Comparison of ENCODE assay signal across 32 cellular contexts in genomic region chr1:6971048-6971447, GRCh38.
DNase-seq lines count a peak whose midpoint lies in the region; ATAC-seq and TF ChIP-seq lines count a peak whose summit lies in the region.
"Had no signal": no experiment of that assay in that cellular context is flagged by ENCODE, and none has a peak within 500 bp of the region (broad histone marks: within the 10 kb centered on the region; RNA-seq: fewer than 3 reads in every experiment).

No MANE protein-coding gene starts in this region.

- H3K9me3 Mint-ChIP-seq in HFFc6, result no peaks in the 10 kb centered on the region
- H3K9me3 Mint-ChIP-seq in activated CD4-positive, alpha-beta T cell treated with anti-CD3 and anti-CD28 coated beads for 36 hours (ENCODE audit: low read depth), result no peaks in the 10 kb centered on the region
- H3K9me3 Mint-ChIP-seq: activated naive CD4-positive, alpha-beta T cell treated with anti-CD3 and anti-CD28 coated beads for 36 hours; activated T-cell treated with anti-CD3 and anti-CD28 coated beads, Interleukin-2, amount 50 U/mL, for 72 hours; stimulated activated effector memory CD8-positive, alpha-beta T cell treated with anti-CD3 and anti-CD28 coated beads, Interleukin-12 subunit alpha, Interleukin-12 subunit beta, amount 100 ng/mL, for 72 hours had no signal

- TF ChIP-seq CTCF in SK-N-SH (IDR thresholded peaks at IDR 0.05) (no peak), HFFc6 (IDR thresholded peaks at IDR 0.05) (no peak)

- intact Hi-C loops in activated CD4-positive, alpha-beta T cell treated with anti-CD3 and anti-CD28 coated beads for 36 hours (cut with DNase I, micrococcal nuclease), result no loop called here

- H3F3A ChIP-seq in SK-N-SH (replicated peaks; ENCODE audit: insufficient read depth), result no peaks in the 10 kb centered on the region

- no peak for TF ChIP-seq RAD21 in SK-N-SH (IDR thresholded peaks at IDR 0.05; ENCODE audit: low read length)

- H3K4me3 ChIP-seq in SK-N-SH (ENCODE audit: low read depth in 2 of 2, low read length in 1 of 2) (no peak overlapping the region), skeletal muscle tissue (ENCODE audit: low read length in 3 of 3) (no peak overlapping the region)
- H3K4me3 ChIP-seq: esophagus squamous epithelium, left lung, PC-9 had no signal

- peaks cover 17% of the 10 kb centered on the region for H3K27me3 Mint-ChIP-seq in HFFc6 (ENCODE audit: insufficient read depth)
- peaks cover 11% of the 10 kb centered on the region for H3K27me3 Mint-ChIP-seq in activated CD4-positive, alpha-beta T cell treated with anti-CD3 and anti-CD28 coated beads for 36 hours

- ATAC-seq in SK-N-SH treated with all-trans-retinoic acid at 6 μM for 48 hours, result no peak
- ATAC-seq in activated CD4-positive, alpha-beta T cell treated with anti-CD3 and anti-CD28 coated beads for 36 hours, result no peak
- ATAC-seq in HG02852 (IDR thresholded peaks at IDR 0.05; ENCODE audit: unreplicated experiment), result no peak
- no peak for ATAC-seq in GM21786 (IDR thresholded peaks at IDR 0.05; ENCODE audit: unreplicated experiment)
- ATAC-seq: activated CD4-positive, CD25-positive, alpha-beta regulatory T cell treated with anti-CD3 and anti-CD28 coated beads, Interleukin-2, amount 50 U/mL, for 24 hours; activated T-cell treated with anti-CD3 and anti-CD28 coated beads, Interleukin-2, amount 50 U/mL, for 72 hours; left lung; sciatic nerve; stimulated activated effector memory CD8-positive, alpha-beta T cell treated with anti-CD3 and anti-CD28 coated beads, Interleukin-12 subunit alpha, Interleukin-12 subunit beta, amount 100 ng/mL, for 72 hours had no signal

- H3K36me3 ChIP-seq in SK-N-SH (replicated peaks in 1 of 2; ENCODE audit: control insufficient read depth in 1 of 2, insufficient read depth in 2 of 2, low read length in 1 of 2) (no peaks in the 10 kb centered on the region), skeletal muscle tissue (ENCODE audit: control insufficient read depth in 3 of 3, insufficient read depth in 3 of 3, low read length in 3 of 3) (no peaks in the 10 kb centered on the region)
- H3K36me3 ChIP-seq: esophagus squamous epithelium, left lung, neutrophil had no signal

- no peaks in the 10 kb centered on the region for H4K20me1 ChIP-seq in SK-N-SH (ENCODE audit: insufficient read depth)

- H3K9me2 ChIP-seq in SK-N-SH, result no peaks in the 10 kb centered on the region

- H3K79me2 ChIP-seq in SK-N-SH (ENCODE audit: insufficient read depth), result no peaks in the 10 kb centered on the region

- no peak overlapping the region for H3K4me3 Mint-ChIP-seq in HFFc6
- H3K4me3 Mint-ChIP-seq in activated CD4-positive, alpha-beta T cell treated with anti-CD3 and anti-CD28 coated beads for 36 hours, result no peak overlapping the region
- H3K4me3 Mint-ChIP-seq: activated naive CD4-positive, alpha-beta T cell treated with anti-CD3 and anti-CD28 coated beads for 36 hours; activated T-cell treated with anti-CD3 and anti-CD28 coated beads, Interleukin-2, amount 50 U/mL, for 72 hours; CD4-positive, CD25-positive, alpha-beta regulatory T cell; stimulated activated effector memory CD8-positive, alpha-beta T cell treated with anti-CD3 and anti-CD28 coated beads, Interleukin-12 subunit alpha, Interleukin-12 subunit beta, amount 100 ng/mL, for 72 hours had no signal

- peaks cover 36% of the 10 kb centered on the region for H3K4me1 Mint-ChIP-seq in HFFc6 (ENCODE audit: low read depth)
- peaks cover 21% of the 10 kb centered on the region for H3K4me1 Mint-ChIP-seq in activated CD4-positive, alpha-beta T cell treated with anti-CD3 and anti-CD28 coated beads for 36 hours

- peaks cover 0 to 13% of the 10 kb centered on the region in 2 experiments; a peak in 1 of 4 replicates for H3K4me1 ChIP-seq in SK-N-SH (ENCODE audit: control insufficient read depth in 1 of 2, insufficient read depth in 2 of 2, low read depth in 1 of 2, low read length in 1 of 2)
- H3K4me1 ChIP-seq in skeletal muscle tissue (ENCODE audit: control insufficient read depth in 3 of 3, insufficient read depth in 3 of 3, low read length in 3 of 3), result peaks cover 0 to 27% (median 12%) of the 10 kb centered on the region in 3 donors
- H3K4me1 ChIP-seq: esophagus squamous epithelium, left lung had no signal

- no peaks in the 10 kb centered on the region for H3K9me3 ChIP-seq in SK-N-SH
- no peaks in the 10 kb centered on the region for H3K9me3 ChIP-seq in skeletal muscle tissue (ENCODE audit: control insufficient read depth in 3 of 3, low read length in 3 of 3)
- H3K9me3 ChIP-seq: esophagus squamous epithelium, left lung, neutrophil had no signal

- WGBS in SK-N-SH (ENCODE audit: low lambda C conversion rate), result 79% methylated on average over 9 of the region's 9 CpGs

- no peak overlapping the region for H3K9ac ChIP-seq in SK-N-SH
- H3K9ac ChIP-seq in skeletal muscle tissue (ENCODE audit: low read depth in 1 of 3, low read length in 3 of 3), result peak overlapping the region in 1 of 3 donors; percentile 20

- DNase-seq in SK-N-SH (peak; percentile 5), HFFc6 (peak; percentile 22), left kidney (ENCODE audit: low read depth, low spot score) (peak; percentile 60)
- no peak for DNase-seq in activated CD4-positive, alpha-beta T cell treated with anti-CD3 and anti-CD28 coated beads for 36 hours
- DNase-seq: 8988T; activated CD4-positive, alpha-beta T cell treated with anti-CD3 and anti-CD28 coated beads, Interleukin-2, amount 50 U/mL, for 48 hours; activated naive CD4-positive, alpha-beta T cell treated with anti-CD3 and anti-CD28 coated beads for 36 hours; activated T-cell treated with anti-CD3 and anti-CD28 coated beads, Interleukin-2, amount 50 U/mL, for 72 hours; Calu3; CD4-positive, CD25-positive, alpha-beta regulatory T cell; DMS79; esophagus squamous epithelium; GF-D8; KG1; left lung; mesendoderm; NCI-H1092 treated with DMSO at 0.1 percent for 48 hours; NCI-H187; NCI-H524 treated with DMSO at 0.1 percent for 48 hours; PC-9; SHP77; stimulated activated CD4-positive, alpha-beta T cell treated with anti-CD3 and anti-CD28 coated beads, Interleukin-15, amount 100 ng/mL, for 24 hours; trophoblast cell had no signal

- H3K27me3 ChIP-seq in SK-N-SH (ENCODE audit: insufficient read depth) (no peaks in the 10 kb centered on the region), skeletal muscle tissue (ENCODE audit: control insufficient read depth in 3 of 3, insufficient read depth in 3 of 3, low read length in 3 of 3) (peaks cover 0 to 15% (median 0%) of the 10 kb centered on the region in 3 donors)

- H2AFZ ChIP-seq in SK-N-SH (ENCODE audit: low read depth), result no peak overlapping the region
- H2AFZ ChIP-seq: PC-9 had no signal

- no peak for TF ChIP-seq EP300 in SK-N-SH (IDR thresholded peaks at IDR 0.05; ENCODE audit: borderline replicate concordance in 1 of 2, low read depth in 1 of 2, low read length in 1 of 2)

- H3K36me3 Mint-ChIP-seq in HFFc6 (ENCODE audit: low read depth), result no peaks in the 10 kb centered on the region; the same call in 1 of the 2 replicates
- no peaks in the 10 kb centered on the region for H3K36me3 Mint-ChIP-seq in activated CD4-positive, alpha-beta T cell treated with anti-CD3 and anti-CD28 coated beads for 36 hours (ENCODE audit: low read depth)
- H3K36me3 Mint-ChIP-seq: CD4-positive, CD25-positive, alpha-beta regulatory T cell; stimulated activated effector memory CD8-positive, alpha-beta T cell treated with anti-CD3 and anti-CD28 coated beads, Interleukin-12 subunit alpha, Interleukin-12 subunit beta, amount 100 ng/mL, for 72 hours had no signal

- H3K4me2 ChIP-seq in SK-N-SH, result no peak overlapping the region
- H3K4me2 ChIP-seq: PC-9 had no signal

- no peak overlapping the region for H3K27ac Mint-ChIP-seq in HFFc6
- no peak overlapping the region for H3K27ac Mint-ChIP-seq in activated CD4-positive, alpha-beta T cell treated with anti-CD3 and anti-CD28 coated beads for 36 hours
- H3K27ac Mint-ChIP-seq: activated naive CD4-positive, alpha-beta T cell treated with anti-CD3 and anti-CD28 coated beads for 36 hours; activated T-cell treated with anti-CD3 and anti-CD28 coated beads, Interleukin-2, amount 50 U/mL, for 72 hours; CD4-positive, CD25-positive, alpha-beta regulatory T cell; stimulated activated effector memory CD8-positive, alpha-beta T cell treated with anti-CD3 and anti-CD28 coated beads, Interleukin-12 subunit alpha, Interleukin-12 subunit beta, amount 100 ng/mL, for 72 hours had no signal

- CTCF ChIA-PET in SK-N-SH (lab: Yijun Ruan, JAX), result no interaction called here
- CTCF ChIA-PET in activated CD4-positive, alpha-beta T cell treated with anti-CD3 and anti-CD28 coated beads for 36 hours (lab: Charles Lee), result no interaction called here

- POLR2A ChIA-PET in SK-N-SH (lab: Yijun Ruan, JAX), result no interaction called here
- POLR2A ChIA-PET in activated CD4-positive, alpha-beta T cell treated with anti-CD3 and anti-CD28 coated beads for 36 hours (lab: Charles Lee), result no interaction called here

- H3K27ac ChIP-seq in SK-N-SH (ENCODE audit: low read depth in 2 of 2, low read length in 1 of 2), result no peak overlapping the region
- H3K27ac ChIP-seq in skeletal muscle tissue (ENCODE audit: low read depth, low read length), result peak overlapping the region; percentile 46
- H3K27ac ChIP-seq: esophagus squamous epithelium, HL-60, left lung, neutrophil, PC-9 had no signal

TF ChIP-seq in SK-N-SH, 30 proteins besides CTCF, POLR2A, EP300 and RAD21:
- no peak for TF ChIP-seq SIN3A (IDR thresholded peaks at IDR 0.05; ENCODE audit: borderline replicate concordance, low read depth, low read length)
- TF ChIP-seq NFIC (IDR thresholded peaks at IDR 0.05; ENCODE audit: borderline replicate concordance), result no peak
- no peak for TF ChIP-seq PBX3 (IDR thresholded peaks at IDR 0.05)

TF ChIP-seq in SK-N-SH treated with all-trans-retinoic acid at 6 μM for 48 hours, 23 proteins besides CTCF, POLR2A, EP300 and RAD21 (continues in another document):
- no peak for TF ChIP-seq PATZ1 (CRISPR knock-in tag; IDR thresholded peaks at IDR 0.05; ENCODE audit: borderline replicate concordance)
